ENCODE assay signal across 2 cellular contexts in genomic region chr1:17404820-17405219, GRCh38.
TF ChIP-seq lines count a peak whose summit lies in the region.

No MANE protein-coding gene starts in this region.

TF ChIP-seq in HEK293, 187 proteins besides CTCF, POLR2A, EP300 and RAD21:
- TF ChIP-seq ZNF692 (tag by site-specific recombination; IDR thresholded peaks at IDR 0.05) (peak; percentile 76), ZNF433 (tag by site-specific recombination; IDR thresholded peaks at IDR 0.05; ENCODE audit: low read depth) (no peak), ZFP69B (tag by site-specific recombination; IDR thresholded peaks at IDR 0.05) (0 out of 2 replicates have a peak, but pooled peaks have one; percentile 42)

TF ChIP-seq in GM12878, 131 proteins besides CTCF, POLR2A, EP300 and RAD21:
- peak; percentile 36; the same call in 1 of the 2 replicates for TF ChIP-seq YY1 (IDR thresholded peaks at IDR 0.05; ENCODE audit: low read depth, low read length)
- TF ChIP-seq SMAD5 (IDR thresholded peaks at IDR 0.05; ENCODE audit: low read depth) = no peak
- TF ChIP-seq NFYA (IDR thresholded peaks at IDR 0.05; ENCODE audit: borderline replicate concordance, low read depth, low read length) = no peak
- TF ChIP-seq EZH2 (IDR thresholded peaks at IDR 0.05; ENCODE audit: borderline replicate concordance, control insufficient read depth, low read depth, low read length) = no peak
